In the genomic region with DNA sequence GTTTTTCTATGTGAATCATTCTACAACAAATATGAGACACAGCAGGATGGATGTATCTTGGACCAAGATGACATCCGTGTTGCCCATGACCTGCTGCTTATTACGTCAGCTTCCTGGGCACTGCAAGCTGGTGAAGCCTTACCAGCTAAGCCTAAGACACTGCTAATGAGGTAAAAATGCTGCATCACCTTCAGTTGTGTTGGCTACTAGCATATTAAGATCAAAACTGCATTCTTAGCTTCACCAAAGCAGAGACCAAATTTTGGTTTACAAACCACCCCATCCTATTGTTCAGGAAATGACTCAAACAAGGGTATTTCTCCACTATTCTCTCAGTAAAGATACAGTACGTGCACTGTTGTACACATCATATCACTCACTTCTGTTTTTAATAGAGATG, we compare ENCODE assay signal across 8 cellular contexts. TPM values are rescaled to one million over a fixed set of nuclear protein-coding genes. Genes with fewer than 3 reads are reported as not detected.
DNase-seq lines count a peak whose midpoint lies in the region; ATAC-seq and TF ChIP-seq lines count a peak whose summit lies in the region.

No MANE protein-coding gene starts in this region.

- no peak for ATAC-seq in heart left ventricle
- no peak for ATAC-seq in body of pancreas

- peaks cover 0 to 38% (median 11%) of the 10 kb centered on the region in 12 donors for H3K4me1 ChIP-seq in heart left ventricle
- peaks cover 12% of the 10 kb centered on the region for H3K4me1 ChIP-seq in body of pancreas

- TF ChIP-seq CTCF in GM13977 (IDR thresholded peaks at IDR 0.05; ENCODE audit: extremely low read depth, insufficient read depth, missing control alignments), result no peak
- TF ChIP-seq CTCF in HFFc6 (IDR thresholded peaks at IDR 0.05), result no peak
- no peak for TF ChIP-seq CTCF in mesothelial cell of epicardium (IDR thresholded peaks at IDR 0.05; ENCODE audit: unreplicated experiment)
- no peak for TF ChIP-seq CTCF in heart left ventricle (IDR thresholded peaks at IDR 0.05)
- TF ChIP-seq CTCF in body of pancreas (IDR thresholded peaks at IDR 0.05), result no peak

- TF ChIP-seq POLR2A in heart left ventricle (IDR thresholded peaks at IDR 0.05) (no peak), body of pancreas (IDR thresholded peaks at IDR 0.05) (no peak)

- H3K27ac Mint-ChIP-seq in HFFc6 (peak overlapping the region; percentile 78), mesothelial cell of epicardium (no peak overlapping the region)

- 82 to 90% (median 85%) methylated on average over 3 of the region's 3 CpGs for WGBS in heart left ventricle, 4 donors
- 75 to 86% methylated on average over 3 of the region's 3 CpGs for WGBS in body of pancreas, 2 donors

- DNase-seq in GM13977 (ENCODE audit: low spot score) (peak; percentile 26), HFFc6 (no peak), NCI-H226 (peak; percentile 42), brain pericyte (ENCODE audit: low read depth, low spot score) (peak; percentile 83), SKM-1 treated with dmso at 0.1 percent for 144 hours (lab: John Stamatoyannopoulos, UW; ENCODE audit: unreplicated experiment) (no peak), mesothelial cell of epicardium (ENCODE audit: low spot score in 2 of 2, unreplicated experiment in 2 of 2) (no peak), heart left ventricle (no peak), body of pancreas (no peak)

- no peaks in the 10 kb centered on the region for H3K27me3 ChIP-seq in heart left ventricle
- no peaks in the 10 kb centered on the region for H3K27me3 ChIP-seq in body of pancreas

- H3K36me3 ChIP-seq in heart left ventricle, result no peaks in the 10 kb centered on the region
- no peaks in the 10 kb centered on the region for H3K36me3 ChIP-seq in body of pancreas (replicated peaks in 1 of 2; ENCODE audit: insufficient read depth in 1 of 2, low read depth in 2 of 2)

- H3K27ac ChIP-seq in heart left ventricle (peak overlapping the region in 1 of 12 donors; percentile 25), body of pancreas (no peak overlapping the region)

- peaks cover 6% of the 10 kb centered on the region for H3K36me3 Mint-ChIP-seq in HFFc6 (ENCODE audit: low read depth)
- H3K36me3 Mint-ChIP-seq in mesothelial cell of epicardium, result peaks cover 4% of the 10 kb centered on the region

- in situ Hi-C loops in GM13977 (cut with MboI; ENCODE audit: low pct_unique_long_range_greater_than_20kb, low sequenced_read_pairs, unreplicated experiment), result no loop called here

- H3K4me3 ChIP-seq in heart left ventricle (no peak overlapping the region), body of pancreas (no peak overlapping the region)

- H3K27me3 Mint-ChIP-seq in HFFc6 (ENCODE audit: insufficient read depth) (no peaks in the 10 kb centered on the region), mesothelial cell of epicardium (ENCODE audit: low read depth) (no peaks in the 10 kb centered on the region)

- H3K9me3 ChIP-seq in heart left ventricle (peaks cover 0 to 4% (median 0%) of the 10 kb centered on the region in 12 donors), body of pancreas (no peaks in the 10 kb centered on the region)

- H3K4me3 Mint-ChIP-seq in HFFc6 (peak overlapping the region; percentile 32; the same call in 1 of the 2 replicates), mesothelial cell of epicardium (no peak overlapping the region)

- peaks cover 6% of the 10 kb centered on the region; the same call in 1 of the 2 replicates for H3K9me3 Mint-ChIP-seq in HFFc6
- peaks cover 4% of the 10 kb centered on the region for H3K9me3 Mint-ChIP-seq in mesothelial cell of epicardium

- intact Hi-C loops in heart left ventricle (cut with DNase I) (no loop called here), body of pancreas (cut with DNase I) (no loop called here)

- H3K4me1 Mint-ChIP-seq in HFFc6 (ENCODE audit: low read depth), result peaks cover 44% of the 10 kb centered on the region
- peaks cover 18% of the 10 kb centered on the region for H3K4me1 Mint-ChIP-seq in mesothelial cell of epicardium

RNA-seq across cellular contexts. Expression of a gene that starts 50.3 kb away (rescaled TPM):
- total RNA-seq in HFFc6 (2021; fragmentation: NEBNext Ultra II Directional; extraction: Animal tissue kit (Norgen Biotek cat#: 25700)), result 1 to 10 TPM; 1.2 to 1.9 (median 1.6) TPM
- total RNA-seq in mesothelial cell of epicardium (24.8 to 26.9 TPM (median 26.0 TPM) in 3 replicates), heart left ventricle (1 to 10 TPM; 1.7 to 5.9 (median 3.1) TPM), body of pancreas (10 to 100 TPM; 11.2 to 11.4 TPM)
- 1 to 10 TPM in 1 of 2 donors, under 1 TPM in 1; 0.76 to 2.2 TPM for polyA plus RNA-seq in heart left ventricle

Comparison
In these comparisons a context has a peak if more than half of its experiments do, and no peak if none do; other contexts are left out.
1. DNase-seq: peak in GM13977 (single experiment), NCI-H226 (single experiment) and brain pericyte (single experiment); none in HFFc6 (single experiment), SKM-1 treated with dmso at 0.1 percent for 144 hours (single experiment), mesothelial cell of epicardium (0 of 2), heart left ventricle (0 of 5) and body of pancreas (0 of 4).